Comparison of ENCODE assay signal across 24 cellular contexts in the genomic region with DNA sequence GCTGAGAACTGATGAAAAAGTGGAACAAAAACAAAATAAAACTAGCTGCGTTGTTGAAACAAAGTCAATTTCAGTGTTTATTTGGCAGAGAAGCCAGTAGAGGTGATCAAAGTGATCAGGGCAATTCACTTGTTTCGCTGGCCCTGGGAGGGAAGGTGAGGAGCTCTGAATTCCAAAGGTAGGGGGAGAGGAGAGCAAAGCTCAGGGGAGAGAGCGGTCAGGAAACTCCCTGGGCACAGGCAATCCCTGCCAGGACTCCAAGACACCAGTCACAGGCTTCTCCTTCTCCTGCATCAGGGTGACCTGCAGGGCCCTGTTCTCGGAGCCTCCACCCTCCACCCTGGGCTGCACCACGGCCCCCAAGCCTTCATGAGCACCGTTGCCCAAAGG. TPM values are rescaled to one million over a fixed set of nuclear protein-coding genes. Genes with fewer than 3 reads are reported as not detected.
A peak's percentile ranks its signal among the peaks of the same experiment; 100 is the strongest.
DNase-seq lines count a peak whose midpoint lies in the region; ATAC-seq, FAIRE-seq and TF ChIP-seq lines count a peak whose summit lies in the region.
"Had no signal": no experiment of that assay in that cellular context is flagged by ENCODE, and none has a peak within 500 bp of the region (broad histone marks: within the 10 kb centered on the region; RNA-seq: fewer than 3 reads in every experiment).

No MANE protein-coding gene starts in this region.

- intact Hi-C loops in kidney (cut with DNase I) (no loop called here), thyroid gland (cut with DNase I) (loop anchor here (5.0 kb wide), 1 partner anchor 155 kb away; no protein-coding TSS in a partner anchor)

- H3K4me2 ChIP-seq in neural progenitor cell: peak overlapping the region; percentile 56

- H3K27ac Mint-ChIP-seq in WTC11 (peak overlapping the region; percentile 67; the same call in 1 of the 2 replicates), neural progenitor cell (peak overlapping the region; percentile 54)

- H3K9me3 Mint-ChIP-seq in WTC11 (no peaks in the 10 kb centered on the region), neural progenitor cell (no peaks in the 10 kb centered on the region)

- H3K36me3 Mint-ChIP-seq in WTC11 (no peaks in the 10 kb centered on the region), neural progenitor cell (no peaks in the 10 kb centered on the region)

- H3K27ac ChIP-seq in kidney (ENCODE audit: low read depth in 2 of 2, low read length in 2 of 2) (no peak overlapping the region), neural progenitor cell (no peak overlapping the region), thyroid gland (peak overlapping the region; percentile 95 to 98 (median 96))

- H3K79me2 ChIP-seq in neural progenitor cell (ENCODE audit: low read depth): no peaks in the 10 kb centered on the region

- TF ChIP-seq POLR2A in thyroid gland (IDR thresholded peaks at IDR 0.05): peak in 1 of 2 donors; percentile 53

- H3K27me3 Mint-ChIP-seq in WTC11 (ENCODE audit: low read depth) (no peaks in the 10 kb centered on the region), neural progenitor cell (ENCODE audit: insufficient read depth, low read depth) (peaks cover 5% of the 10 kb centered on the region)

- DNase-seq in WTC11 (ENCODE audit: low spot score) (peak; percentile 41), kidney (peak; percentile 72), neural progenitor cell (ENCODE audit: low spot score) (peak; percentile 50), thyroid gland (peak; percentile 86 to 88), 8988T (no peak)
- DNase-seq in activated naive CD4-positive, alpha-beta T cell treated with anti-CD3 and anti-CD28 coated beads, Interleukin-2, amount 50 U/mL, for 16 hours: no peak
- DNase-seq: activated CD4-positive, alpha-beta T cell treated with anti-CD3 and anti-CD28 coated beads, Interleukin-2, amount 50 U/mL, for 48 hours; activated CD4-positive, CD25-positive, alpha-beta regulatory T cell; activated naive CD4-positive, alpha-beta T cell; activated T-cell treated with anti-CD3 and anti-CD28 coated beads, Interleukin-2, amount 50 U/mL, for 1 hour; amniotic stem cell; cortex of kidney; DMS153; GDM1; NCI-H1092; NCI-H1930; NCI-H226; NCI-H774; stimulated activated CD8-positive, alpha-beta memory T cell treated with anti-CD3 and anti-CD28 coated beads, Interleukin-4, amount 100 ng/mL, for 48 hours had no signal

- H3K27me3 ChIP-seq in neural progenitor cell (no peaks in the 10 kb centered on the region), thyroid gland (no peaks in the 10 kb centered on the region)
- H3K27me3 ChIP-seq: right atrium auricular region had no signal

- H3K9ac ChIP-seq in kidney (ENCODE audit: low read length in 2 of 2) (no peak overlapping the region), neural progenitor cell (no peak overlapping the region)

- no peak for TF ChIP-seq CTCF in WTC11 (IDR thresholded peaks at IDR 0.05)
- no peak for TF ChIP-seq CTCF in kidney (IDR thresholded peaks at IDR 0.05; ENCODE audit: borderline replicate concordance, extremely low read depth, insufficient read depth)
- no peak for TF ChIP-seq CTCF in neural progenitor cell (IDR thresholded peaks at IDR 0.05)
- TF ChIP-seq CTCF in thyroid gland (IDR thresholded peaks at IDR 0.05): no peak

- CTCF ChIA-PET in WTC11 (lab: Charles Lee): interaction anchor here (0.7 to 2.3 kb wide), 14 partner anchors 9 to 508 kb away, joined by 3 to 8 read pairs (median 4); no protein-coding TSS in a partner anchor

- 34 to 47% methylated on average over 6 of the region's 6 CpGs for WGBS in thyroid gland, 2 donors

- ATAC-seq in WTC11 (peak; percentile 92), GM18867 (IDR thresholded peaks at IDR 0.05; ENCODE audit: unreplicated experiment) (no peak), GM18517 (IDR thresholded peaks at IDR 0.05; ENCODE audit: unreplicated experiment) (no peak)

- no peaks in the 10 kb centered on the region for H3K9me3 ChIP-seq in kidney (ENCODE audit: control insufficient read depth in 1 of 2, low read length in 2 of 2)
- H3K9me3 ChIP-seq in neural progenitor cell (ENCODE audit: low read depth): no peaks in the 10 kb centered on the region
- no peaks in the 10 kb centered on the region for H3K9me3 ChIP-seq in thyroid gland
- H3K9me3 ChIP-seq: right atrium auricular region had no signal

- peaks cover 32% of the 10 kb centered on the region for H3K4me1 Mint-ChIP-seq in WTC11
- H3K4me1 Mint-ChIP-seq in neural progenitor cell: peaks cover 28% of the 10 kb centered on the region

- no peak for FAIRE-seq in kidney (lab: Jason Lieb, UNC)
- FAIRE-seq: bronchial epithelial cell, endometrium had no signal

- H3K4me1 ChIP-seq in kidney (ENCODE audit: control insufficient read depth in 1 of 2, insufficient read depth in 1 of 2, low read depth in 1 of 2, low read length in 2 of 2) (peaks cover 6 to 7% of the 10 kb centered on the region in 2 donors), neural progenitor cell (peaks cover 34% of the 10 kb centered on the region), thyroid gland (peaks cover 29 to 63% of the 10 kb centered on the region in 2 donors)

- H3K4me3 ChIP-seq in kidney (ENCODE audit: low read length in 2 of 2) (peak overlapping the region in 1 of 2 donors; percentile 2), neural progenitor cell (no peak overlapping the region), thyroid gland (replicated peaks in 1 of 3) (no peak overlapping the region)
- H3K4me3 ChIP-seq: right atrium auricular region had no signal

- POLR2A ChIA-PET in WTC11 (lab: Charles Lee): no interaction called here

- peaks cover 14% of the 10 kb centered on the region for H3F3A ChIP-seq in neural progenitor cell (ENCODE audit: low read depth)

- H2AFZ ChIP-seq in neural progenitor cell (replicated peaks): peak overlapping the region; percentile 56

- no peaks in the 10 kb centered on the region for H4K20me1 ChIP-seq in neural progenitor cell (ENCODE audit: low read depth)

- peak overlapping the region; percentile 45 for H3K4me3 Mint-ChIP-seq in WTC11
- H3K4me3 Mint-ChIP-seq in neural progenitor cell: no peak overlapping the region

- H3K36me3 ChIP-seq in kidney (ENCODE audit: control insufficient read depth in 1 of 2, insufficient read depth in 2 of 2, low read length in 2 of 2) (no peaks in the 10 kb centered on the region), neural progenitor cell (no peaks in the 10 kb centered on the region), thyroid gland (no peaks in the 10 kb centered on the region)
- H3K36me3 ChIP-seq: right atrium auricular region had no signal

TF ChIP-seq in WTC11, 78 proteins besides CTCF, POLR2A, EP300 and RAD21:
- no peak for TF ChIP-seq JAZF1 (CRISPR knock-in tag; IDR thresholded peaks at IDR 0.05)
- TF ChIP-seq NR1H2 (CRISPR knock-in tag; IDR thresholded peaks at IDR 0.05): no peak

RNA-seq across cellular contexts. Expression of gene KIAA1217, which starts 6.8 kb away (rescaled TPM):
- total RNA-seq in WTC11 (2021) (19.7 to 23.4 TPM (median 20.6 TPM) in 3 replicates), kidney (63.8 TPM), neural progenitor cell (ENCODE audit: low replicate concordance) (13.1 and 14.6 TPM in 2 replicates), thyroid gland (100 to 1,000 TPM in 1 of 4 donors, 10 to 100 TPM in 3; 67.3 to 104 (median 89.8) TPM)
- polyA plus RNA-seq in kidney (ENCODE audit: insufficient read depth, low read depth, low replicate concordance): 10.4 TPM

Comparison
In these comparisons a context has a peak if more than half of its experiments do, and no peak if none do; other contexts are left out.
1. DNase-seq: peak in WTC11 (single experiment), kidney (single experiment), neural progenitor cell (single experiment) and thyroid gland (2 of 2); none in 8988T (single experiment) and activated naive CD4-positive, alpha-beta T cell treated with anti-CD3 and anti-CD28 coated beads, Interleukin-2, amount 50 U/mL, for 16 hours (single experiment).
2. H3K27ac ChIP-seq: peak in thyroid gland (3 of 3); none in kidney (0 of 2) and neural progenitor cell (single experiment).